In the genomic region with DNA sequence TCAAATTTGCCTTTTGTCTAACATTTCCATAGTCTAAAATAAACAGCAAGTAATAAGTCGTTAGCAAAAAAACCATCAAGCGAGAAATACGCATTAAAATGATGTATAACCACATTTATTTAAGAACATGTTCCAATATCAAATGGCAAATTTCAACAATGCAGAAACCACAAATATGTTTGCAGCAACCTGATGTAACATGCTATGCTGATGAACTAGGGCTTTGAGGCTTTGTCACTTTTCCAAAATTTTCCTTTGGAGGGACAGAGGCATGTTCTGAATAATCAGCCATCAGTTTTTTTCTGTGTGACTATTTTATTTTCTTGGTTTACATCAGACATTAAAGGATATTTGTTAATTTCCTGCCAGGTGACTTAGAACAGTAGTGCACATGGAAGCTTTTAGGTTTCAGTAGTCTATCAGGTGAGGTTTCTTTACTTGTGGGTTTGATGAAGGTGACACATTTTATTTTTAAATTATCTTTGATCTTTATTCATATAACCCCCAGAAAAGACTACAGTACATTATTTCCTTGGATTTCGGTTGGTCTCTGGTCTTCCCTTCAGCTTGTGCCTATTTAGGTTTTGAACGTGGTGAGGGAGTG, we compare ENCODE assay signal across 24 cellular contexts.
DNase-seq lines count a peak whose midpoint lies in the region; ATAC-seq and TF ChIP-seq lines count a peak whose summit lies in the region.
"Had no signal": no experiment of that assay in that cellular context is flagged by ENCODE, and none has a peak within 500 bp of the region (broad histone marks: within the 10 kb centered on the region; RNA-seq: fewer than 3 reads in every experiment).

No MANE protein-coding gene starts in this region.

- H3K27me3 Mint-ChIP-seq in activated CD4-positive, alpha-beta T cell treated with anti-CD3 and anti-CD28 coated beads for 36 hours, result no peaks in the 10 kb centered on the region
- no peaks in the 10 kb centered on the region for H3K27me3 Mint-ChIP-seq in activated T-helper 17 cell treated with anti-CD3 and anti-CD28 coated beads, Interleukin-2, amount 50 U/mL, for 72 hours
- H3K27me3 Mint-ChIP-seq: activated naive CD4-positive, alpha-beta T cell treated with anti-CD3 and anti-CD28 coated beads, Interleukin-2, amount 50 U/mL, for 24 hours; IgD-negative memory B cell; stimulated activated memory B cell treated with anti-CD40 and anti-IgM and Interleukin-4, amounts not matched to agents 10 μg/mL and 1 μg/mL and 100 μg/mL, for 72 hours; T-cell had no signal

- H3K27ac ChIP-seq in esophagus muscularis mucosa (replicated peaks in 1 of 4) (no peak overlapping the region), gastrocnemius medialis (peak overlapping the region; percentile 85 to 89 (median 86)), Peyer's patch (no peak overlapping the region)
- H3K27ac ChIP-seq: 22Rv1, BLaER1, SJCRH30 had no signal

- H3K4me1 Mint-ChIP-seq in activated CD4-positive, alpha-beta T cell treated with anti-CD3 and anti-CD28 coated beads for 36 hours, result peaks cover 9% of the 10 kb centered on the region
- peaks cover 14% of the 10 kb centered on the region for H3K4me1 Mint-ChIP-seq in activated T-helper 17 cell treated with anti-CD3 and anti-CD28 coated beads, Interleukin-2, amount 50 U/mL, for 72 hours

- TF ChIP-seq POLR2A in esophagus muscularis mucosa (IDR thresholded peaks at IDR 0.05; ENCODE audit: low read depth) (no peak), gastrocnemius medialis (IDR thresholded peaks at IDR 0.05) (no peak), Peyer's patch (IDR thresholded peaks at IDR 0.05) (no peak)

- POLR2A ChIA-PET in activated CD4-positive, alpha-beta T cell treated with anti-CD3 and anti-CD28 coated beads for 36 hours (lab: Charles Lee), result no interaction called here

- H3K36me3 ChIP-seq in esophagus muscularis mucosa (peaks cover 0 to 71% (median 44%) of the 10 kb centered on the region in 4 donors), gastrocnemius medialis (peaks cover 0 to 29% of the 10 kb centered on the region in 2 donors), Peyer's patch (peaks cover 0 to 56% (median 0%) of the 10 kb centered on the region in 3 donors)

- no peaks in the 10 kb centered on the region for H3K9me3 Mint-ChIP-seq in activated CD4-positive, alpha-beta T cell treated with anti-CD3 and anti-CD28 coated beads for 36 hours (ENCODE audit: low read depth)
- H3K9me3 Mint-ChIP-seq in activated T-helper 17 cell treated with anti-CD3 and anti-CD28 coated beads, Interleukin-2, amount 50 U/mL, for 72 hours, result no peaks in the 10 kb centered on the region
- H3K9me3 Mint-ChIP-seq: activated naive CD4-positive, alpha-beta T cell treated with anti-CD3 and anti-CD28 coated beads, Interleukin-2, amount 50 U/mL, for 24 hours; IgD-negative memory B cell; stimulated activated memory B cell treated with anti-CD40 and anti-IgM and Interleukin-4, amounts not matched to agents 10 μg/mL and 1 μg/mL and 100 μg/mL, for 72 hours; T-cell had no signal

- H3K36me3 Mint-ChIP-seq in activated CD4-positive, alpha-beta T cell treated with anti-CD3 and anti-CD28 coated beads for 36 hours (ENCODE audit: low read depth), result peaks cover 52% of the 10 kb centered on the region
- H3K36me3 Mint-ChIP-seq in activated T-helper 17 cell treated with anti-CD3 and anti-CD28 coated beads, Interleukin-2, amount 50 U/mL, for 72 hours (ENCODE audit: low read depth), result peaks cover 97% of the 10 kb centered on the region

- no peak overlapping the region for H3K4me3 Mint-ChIP-seq in activated CD4-positive, alpha-beta T cell treated with anti-CD3 and anti-CD28 coated beads for 36 hours
- no peak overlapping the region for H3K4me3 Mint-ChIP-seq in activated T-helper 17 cell treated with anti-CD3 and anti-CD28 coated beads, Interleukin-2, amount 50 U/mL, for 72 hours
- H3K4me3 Mint-ChIP-seq: activated naive CD4-positive, alpha-beta T cell treated with anti-CD3 and anti-CD28 coated beads, Interleukin-2, amount 50 U/mL, for 24 hours; IgD-negative memory B cell; stimulated activated memory B cell treated with anti-CD40 and anti-IgM and Interleukin-4, amounts not matched to agents 10 μg/mL and 1 μg/mL and 100 μg/mL, for 72 hours; T-cell had no signal

- H3K27me3 ChIP-seq in esophagus muscularis mucosa (no peaks in the 10 kb centered on the region), gastrocnemius medialis (no peaks in the 10 kb centered on the region), Peyer's patch (no peaks in the 10 kb centered on the region)
- H3K27me3 ChIP-seq: BLaER1, MG63, SJCRH30 had no signal

- intact Hi-C loops in activated CD4-positive, alpha-beta T cell treated with anti-CD3 and anti-CD28 coated beads for 36 hours (cut with DNase I, micrococcal nuclease), result no loop called here
- intact Hi-C loops in esophagus muscularis mucosa (cut with DNase I) (no loop called here), gastrocnemius medialis (cut with DNase I; ENCODE audit: low total_unique reads) (loop anchor here (10.0 kb wide), 1 partner anchor 331 kb away; the partner anchor contains the start of gene ANKRD10)

- CTCF ChIA-PET in activated CD4-positive, alpha-beta T cell treated with anti-CD3 and anti-CD28 coated beads for 36 hours (lab: Charles Lee), result interaction anchor here (1.9 kb wide), 1 partner anchor 178 kb away, joined by 5 read pairs; no protein-coding TSS in a partner anchor

- no peaks in the 10 kb centered on the region for H3K9me3 ChIP-seq in esophagus muscularis mucosa
- no peaks in the 10 kb centered on the region for H3K9me3 ChIP-seq in gastrocnemius medialis
- H3K9me3 ChIP-seq in Peyer's patch, result no peaks in the 10 kb centered on the region
- H3K9me3 ChIP-seq: BLaER1, MG63, SJCRH30 had no signal

- in situ Hi-C loops in gastrocnemius medialis (cut with MboI; ENCODE audit: low sequenced_read_pairs in 4 of 4), result loop anchor here in 2 of 4 donors (25.0 kb wide), 1 partner anchor 334 kb away; the partner anchor contains the start of gene ANKRD10 (in 2 of the 2)

- DNase-seq in activated CD4-positive, alpha-beta T cell treated with anti-CD3 and anti-CD28 coated beads for 36 hours, result no peak
- DNase-seq in activated CD4-positive, alpha-beta T cell treated with anti-CD3 and anti-CD28 coated beads for 48 hours, result no peak
- DNase-seq in esophagus muscularis mucosa (ENCODE audit: extremely low spot score) (peak; percentile 4), gastrocnemius medialis (no peak), Peyer's patch (no peak)
- DNase-seq: activated CD4-positive, alpha-beta T cell treated with anti-CD3 and anti-CD28 coated beads for 1 hour; COR-L47; DMS79 treated with DMSO at 0.1 percent for 48 hours; GOT3; MG63; NCI-H1436 treated with DMSO at 0.1 percent for 48 hours; NCI-H510A treated with DMSO at 0.1 percent for 48 hours; NK-92 treated with Interleukin-12 subunit alpha and Interleukin-12 subunit beta, amount 100 ng/mL, for 24 hours; SJCRH30; T-cell had no signal

- no peak for TF ChIP-seq EP300 in esophagus muscularis mucosa (IDR thresholded peaks at IDR 0.05)

- 91% methylated on average over 5 of the region's 5 CpGs for WGBS in esophagus muscularis mucosa

- H3K4me1 ChIP-seq in esophagus muscularis mucosa, result peaks cover 24 to 32% (median 26%) of the 10 kb centered on the region in 4 donors
- peaks cover 45 to 48% of the 10 kb centered on the region in 2 donors for H3K4me1 ChIP-seq in gastrocnemius medialis
- no peaks in the 10 kb centered on the region for H3K4me1 ChIP-seq in Peyer's patch
- H3K4me1 ChIP-seq: BLaER1 had no signal

- H3K4me3 ChIP-seq in esophagus muscularis mucosa, result no peak overlapping the region
- H3K4me3 ChIP-seq in gastrocnemius medialis, result no peak overlapping the region
- H3K4me3 ChIP-seq in Peyer's patch, result no peak overlapping the region
- H3K4me3 ChIP-seq: BLaER1, MG63, SJCRH30, smooth muscle cell had no signal

- no peak overlapping the region for H3K27ac Mint-ChIP-seq in activated CD4-positive, alpha-beta T cell treated with anti-CD3 and anti-CD28 coated beads for 36 hours
- H3K27ac Mint-ChIP-seq in activated T-helper 17 cell treated with anti-CD3 and anti-CD28 coated beads, Interleukin-2, amount 50 U/mL, for 72 hours, result no peak overlapping the region
- H3K27ac Mint-ChIP-seq: activated naive CD4-positive, alpha-beta T cell treated with anti-CD3 and anti-CD28 coated beads, Interleukin-2, amount 50 U/mL, for 24 hours; stimulated activated memory B cell treated with anti-CD40 and anti-IgM and Interleukin-4, amounts not matched to agents 10 μg/mL and 1 μg/mL and 100 μg/mL, for 72 hours; T-cell had no signal

- TF ChIP-seq CTCF in esophagus muscularis mucosa (IDR thresholded peaks at IDR 0.05), result no peak
- no peak for TF ChIP-seq CTCF in gastrocnemius medialis (IDR thresholded peaks at IDR 0.05 in 4 of 5, conservative IDR thresholded peaks at IDR 0.05 in 1 of 5)
- TF ChIP-seq CTCF in Peyer's patch (IDR thresholded peaks at IDR 0.05), result no peak

- ATAC-seq in activated CD4-positive, alpha-beta T cell treated with anti-CD3 and anti-CD28 coated beads for 36 hours, result peak; percentile 16
- peak; percentile 18 for ATAC-seq in activated T-helper 17 cell treated with anti-CD3 and anti-CD28 coated beads, Interleukin-2, amount 50 U/mL, for 72 hours (replicated peaks)
- no peak for ATAC-seq in gastrocnemius medialis
- no peak for ATAC-seq in HG02610 (IDR thresholded peaks at IDR 0.05; ENCODE audit: unreplicated experiment)
- no peak for ATAC-seq in GM18867 (IDR thresholded peaks at IDR 0.05; ENCODE audit: unreplicated experiment)
- ATAC-seq: stimulated activated memory B cell treated with anti-CD40 and anti-IgM and Interleukin-4, amounts not matched to agents 10 μg/mL and 1 μg/mL and 100 μg/mL, for 72 hours; T-cell had no signal

Comparison
In these comparisons a context has a peak if more than half of its experiments do, and no peak if none do; other contexts are left out.
1. ATAC-seq: peak in activated CD4-positive, alpha-beta T cell treated with anti-CD3 and anti-CD28 coated beads for 36 hours (single experiment) and activated T-helper 17 cell treated with anti-CD3 and anti-CD28 coated beads, Interleukin-2, amount 50 U/mL, for 72 hours (single experiment); none in gastrocnemius medialis (0 of 2), HG02610 (single experiment) and GM18867 (single experiment).
2. H3K27ac ChIP-seq: peak in gastrocnemius medialis (4 of 4); none in esophagus muscularis mucosa (0 of 4) and Peyer's patch (0 of 4).